Comparison of ENCODE assay signal across 10 cellular contexts in genomic region chr11:64298966-64299846, GRCh38. TPM values are rescaled to one million over a fixed set of nuclear protein-coding genes. Genes with fewer than 3 reads are reported as not detected.
A peak's percentile ranks its signal among the peaks of the same experiment; 100 is the strongest.
DNase-seq lines count a peak whose midpoint lies in the region; ATAC-seq lines count a peak whose summit lies in the region.
"Had no signal": no experiment of that assay in that cellular context is flagged by ENCODE, and none has a peak within 500 bp of the region (broad histone marks: within the 10 kb centered on the region; RNA-seq: fewer than 3 reads in every experiment).

No MANE protein-coding gene starts in this region.

- ATAC-seq in activated T-cell treated with anti-CD3 and anti-CD28 coated beads, Interleukin-2, amount 50 U/mL, for 4 hours = no peak
- no peak for ATAC-seq in effector memory CD8-positive, alpha-beta T cell (replicated peaks)
- no peak for ATAC-seq in GM21723 (IDR thresholded peaks at IDR 0.05; ENCODE audit: unreplicated experiment)
- ATAC-seq in HG03571 (IDR thresholded peaks at IDR 0.05; ENCODE audit: unreplicated experiment) = no peak

- H3K4me3 Mint-ChIP-seq in activated T-cell treated with anti-CD3 and anti-CD28 coated beads, Interleukin-2, amount 50 U/mL, for 4 hours = peak overlapping the region; percentile 13
- H3K4me3 Mint-ChIP-seq in effector memory CD8-positive, alpha-beta T cell = peak overlapping the region; percentile 75 to 82

- WGBS in urinary bladder = 4% methylated on average over 60 of the region's 60 CpGs

- DNase-seq in activated T-cell treated with anti-CD3 and anti-CD28 coated beads, Interleukin-2, amount 50 U/mL, for 4 hours = no peak
- DNase-seq in activated T-cell treated with anti-CD3 and anti-CD28 coated beads for 4 hours = no peak
- no peak for DNase-seq in effector memory CD8-positive, alpha-beta T cell
- DNase-seq in SKM-1 (lab: John Stamatoyannopoulos, UW; ENCODE audit: unreplicated experiment) = no peak
- DNase-seq: cerebellar nuclear complex had no signal

- no peaks in the 10 kb centered on the region for H3K36me3 Mint-ChIP-seq in activated T-cell treated with anti-CD3 and anti-CD28 coated beads, Interleukin-2, amount 50 U/mL, for 4 hours (ENCODE audit: insufficient read depth)
- peaks cover 17% of the 10 kb centered on the region for H3K36me3 Mint-ChIP-seq in effector memory CD8-positive, alpha-beta T cell (ENCODE audit: insufficient read depth)

- no peak overlapping the region for H3K9ac ChIP-seq in muscle layer of colon (ENCODE audit: low read length)

- H3K4me1 ChIP-seq in muscle layer of colon (ENCODE audit: insufficient read depth, low read length) (peaks cover 30% of the 10 kb centered on the region), urinary bladder (ENCODE audit: insufficient read depth) (peaks cover 3% of the 10 kb centered on the region)

- no peaks in the 10 kb centered on the region for H3K36me3 ChIP-seq in muscle layer of colon (ENCODE audit: insufficient read depth, low read length)
- no peaks in the 10 kb centered on the region for H3K36me3 ChIP-seq in urinary bladder (ENCODE audit: insufficient read depth)

- peak overlapping the region in 1 of 2 donors; percentile 17 for H3K27ac Mint-ChIP-seq in effector memory CD8-positive, alpha-beta T cell

- peaks cover 24% of the 10 kb centered on the region for H3K4me1 Mint-ChIP-seq in activated T-cell treated with anti-CD3 and anti-CD28 coated beads, Interleukin-2, amount 50 U/mL, for 4 hours (ENCODE audit: low read depth)
- H3K4me1 Mint-ChIP-seq in effector memory CD8-positive, alpha-beta T cell (ENCODE audit: low read depth in 2 of 2) = peaks cover 21 to 29% of the 10 kb centered on the region in 2 donors

- peaks cover 65% of the 10 kb centered on the region for H3K27me3 Mint-ChIP-seq in activated T-cell treated with anti-CD3 and anti-CD28 coated beads, Interleukin-2, amount 50 U/mL, for 4 hours (ENCODE audit: low read depth)
- peaks cover 57 to 69% of the 10 kb centered on the region in 2 donors for H3K27me3 Mint-ChIP-seq in effector memory CD8-positive, alpha-beta T cell

- no peaks in the 10 kb centered on the region for H3K9me3 Mint-ChIP-seq in activated T-cell treated with anti-CD3 and anti-CD28 coated beads, Interleukin-2, amount 50 U/mL, for 4 hours
- H3K9me3 Mint-ChIP-seq in effector memory CD8-positive, alpha-beta T cell = no peaks in the 10 kb centered on the region

- H3K4me3 ChIP-seq in muscle layer of colon (ENCODE audit: low read depth in 1 of 2, low read length in 2 of 2) (peak overlapping the region; percentile 0 to 43), urinary bladder (ENCODE audit: low read depth, low read length) (peak overlapping the region; percentile 24)

- peaks cover 64 to 87% of the 10 kb centered on the region in 2 donors for H3K27me3 ChIP-seq in muscle layer of colon (ENCODE audit: control insufficient read depth in 1 of 2, insufficient read depth in 2 of 2, low read length in 2 of 2)

- H3K27ac ChIP-seq in muscle layer of colon (ENCODE audit: low read depth, low read length) (no peak overlapping the region), urinary bladder (ENCODE audit: low read depth) (no peak overlapping the region)

- no peaks in the 10 kb centered on the region for H3K9me3 ChIP-seq in muscle layer of colon (ENCODE audit: low read length)

RNA-seq across cellular contexts. Expression of gene CATSPERZ, which starts 1.0 kb away (rescaled TPM):
- not detected for total RNA-seq in activated T-cell treated with anti-CD3 and anti-CD28 coated beads, Interleukin-2, amount 50 U/mL, for 4 hours
- not detected for total RNA-seq in urinary bladder
- polyA plus RNA-seq in urinary bladder = 0.29 TPM

RNA-seq across cellular contexts. Expression of gene ESRRA, which starts 6.1 kb away (rescaled TPM):
- total RNA-seq in activated T-cell treated with anti-CD3 and anti-CD28 coated beads, Interleukin-2, amount 50 U/mL, for 4 hours = 10 to 100 TPM; 81.5 to 93.4 (median 89.3) TPM
- total RNA-seq in urinary bladder = 13.3 TPM
- polyA plus RNA-seq in urinary bladder = 53.2 TPM

RNA-seq across cellular contexts. Expression of gene KCNK4, which starts 8.1 kb away (rescaled TPM):
- total RNA-seq in activated T-cell treated with anti-CD3 and anti-CD28 coated beads, Interleukin-2, amount 50 U/mL, for 4 hours = not detected
- total RNA-seq in urinary bladder = not detected
- 0.13 TPM for polyA plus RNA-seq in urinary bladder
- total RNA-seq: LHCN-M2 had no signal

RNA-seq across cellular contexts. Expression of gene GPR137, which starts 13.6 kb away (rescaled TPM):
- 10 to 100 TPM; 43.1 to 46.2 (median 43.9) TPM for total RNA-seq in activated T-cell treated with anti-CD3 and anti-CD28 coated beads, Interleukin-2, amount 50 U/mL, for 4 hours
- total RNA-seq in urinary bladder = 4.7 TPM
- 48.3 TPM for polyA plus RNA-seq in urinary bladder

RNA-seq across cellular contexts. Expression of gene BAD, which starts 14.7 kb away (rescaled TPM):
- 10 to 100 TPM; 27.6 to 38.8 (median 36.6) TPM for total RNA-seq in activated T-cell treated with anti-CD3 and anti-CD28 coated beads, Interleukin-2, amount 50 U/mL, for 4 hours
- 34.2 TPM for total RNA-seq in urinary bladder
- polyA plus RNA-seq in urinary bladder = 111 TPM
